In the genomic region with DNA sequence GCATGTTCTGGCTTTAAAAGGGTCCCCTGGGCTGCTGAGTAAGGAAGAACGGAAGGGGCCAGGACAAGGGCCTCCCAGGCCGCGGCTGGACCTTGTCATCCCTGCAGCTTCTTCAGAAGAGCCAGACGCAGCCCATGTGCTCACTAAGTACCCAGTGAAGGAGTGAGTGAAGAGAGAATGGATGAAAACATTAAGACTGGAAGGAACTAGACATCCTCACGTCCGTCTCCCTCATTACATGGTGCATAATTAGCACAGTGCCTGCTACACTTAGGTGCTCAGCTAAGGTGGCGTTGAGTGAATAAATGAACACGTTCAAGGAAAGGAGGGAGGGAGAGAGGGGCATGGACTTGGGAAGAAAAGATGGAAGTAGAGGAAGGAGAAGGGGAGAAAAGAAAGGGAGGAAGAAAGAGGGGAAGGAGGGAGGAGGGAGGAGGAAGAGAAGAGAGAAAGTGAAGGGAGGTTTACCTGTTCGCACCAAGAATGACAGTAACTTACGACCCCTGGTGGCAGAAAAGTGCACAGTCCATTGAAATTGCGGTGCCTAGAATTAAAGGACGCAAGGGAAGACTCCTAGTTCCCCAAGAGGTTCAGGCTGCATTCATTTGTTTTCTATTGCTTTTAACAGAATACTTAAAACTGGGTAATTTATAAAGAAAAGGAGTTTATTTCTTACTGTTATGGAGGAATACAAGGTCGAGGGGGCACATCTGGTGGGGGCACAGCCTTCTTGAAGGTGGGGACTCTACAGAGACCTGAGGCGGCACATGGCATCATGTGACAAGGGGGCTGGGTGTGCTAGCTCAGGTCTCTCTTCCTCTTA, we compare ENCODE assay signal across 8 cellular contexts. TPM values are rescaled to one million over a fixed set of nuclear protein-coding genes. Genes with fewer than 3 reads are reported as not detected.
A peak's percentile ranks its signal among the peaks of the same experiment; 100 is the strongest.
DNase-seq lines count a peak whose midpoint lies in the region; ATAC-seq and TF ChIP-seq lines count a peak whose summit lies in the region.

No MANE protein-coding gene starts in this region.

- H3K4me3 ChIP-seq in RWPE2 (ENCODE audit: severe bottlenecking) (no peak overlapping the region), psoas muscle (no peak overlapping the region)

- H3K36me3 ChIP-seq in RWPE2 (ENCODE audit: low read depth) (peaks cover 36% of the 10 kb centered on the region), psoas muscle (ENCODE audit: insufficient read depth in 1 of 2, low read depth in 1 of 2) (peaks cover 0 to 10% of the 10 kb centered on the region in 2 donors)

- ATAC-seq in RWPE2 (ENCODE audit: low read depth): no peak
- ATAC-seq in psoas muscle: peak in 1 of 4 donors; percentile 52
- no peak for ATAC-seq in GM19023 (IDR thresholded peaks at IDR 0.05; ENCODE audit: unreplicated experiment)

- no peak overlapping the region for H3K27ac ChIP-seq in RWPE2 (ENCODE audit: poor library complexity, severe bottlenecking)
- H3K27ac ChIP-seq in psoas muscle: no peak overlapping the region

- intact Hi-C loops in psoas muscle (cut with DNase I): no loop called here

- no peaks in the 10 kb centered on the region for H3K27me3 ChIP-seq in RWPE2 (ENCODE audit: insufficient read depth, poor library complexity, severe bottlenecking)
- no peaks in the 10 kb centered on the region for H3K27me3 ChIP-seq in psoas muscle (ENCODE audit: insufficient read depth in 3 of 3, low read length in 2 of 3)

- WGBS in psoas muscle, 3 donors: 55 to 59% (median 58%) methylated on average over 14 of the region's 14 CpGs

- H3K9me3 ChIP-seq in RWPE2 (ENCODE audit: severe bottlenecking) (no peaks in the 10 kb centered on the region), psoas muscle (no peaks in the 10 kb centered on the region)

- TF ChIP-seq CTCF in RWPE2 (IDR thresholded peaks at IDR 0.05; ENCODE audit: poor library complexity, severe bottlenecking) (peak; percentile 99), psoas muscle (IDR thresholded peaks at IDR 0.05) (peak; percentile 59)

- H3K4me1 ChIP-seq in RWPE2 (ENCODE audit: insufficient read depth, poor library complexity, severe bottlenecking) (peaks cover 15% of the 10 kb centered on the region), psoas muscle (peaks cover 29% of the 10 kb centered on the region)

- DNase-seq in DMS 273 (lab: John Stamatoyannopoulos, UW; ENCODE audit: unreplicated experiment): peak; percentile 86
- DNase-seq in LHCN-M2 (ENCODE audit: low read depth): peak; percentile 37
- DNase-seq in RWPE2 (ENCODE audit: low spot score): no peak
- DNase-seq in activated effector memory CD4-positive, alpha-beta T cell treated with Interleukin-2 at 50 U/mL for 16 hours: peak; percentile 44
- peak; percentile 56 for DNase-seq in glomerular visceral epithelial cell (ENCODE audit: extremely low spot score)
- no peak for DNase-seq in psoas muscle
- no peak for DNase-seq in OCI-M2 (lab: John Stamatoyannopoulos, UW; ENCODE audit: unreplicated experiment)

RNA-seq across cellular contexts. Expression of a gene that starts 8.0 kb away (rescaled TPM):
- total RNA-seq in LHCN-M2 (2014; rRNA removed) (26.8 and 29.7 TPM in 2 replicates), psoas muscle (10 to 100 TPM in 2 of 4 donors, 1 to 10 TPM in 2; 5.8 to 10.7 (median 9.6) TPM)
- 8.0 TPM for polyA plus RNA-seq in LHCN-M2 (2012)
- 10 to 100 TPM in 1 of 3 donors, 1 to 10 TPM in 2; 7.0 to 12.9 (median 9.3) TPM for polyA plus RNA-seq in psoas muscle

RNA-seq across cellular contexts. Expression of a gene that starts 28.2 kb away (rescaled TPM):
- total RNA-seq in LHCN-M2 (2014; rRNA removed): 21.0 and 31.0 TPM in 2 replicates
- 12.1 TPM for polyA plus RNA-seq in LHCN-M2 (2012)
- 1 to 10 TPM in 3 of 4 donors, under 1 TPM in 1; 0.40 to 1.7 (median 1.3) TPM for total RNA-seq in psoas muscle
- polyA plus RNA-seq in psoas muscle: 1 to 10 TPM in 1 of 3 donors, under 1 TPM in 2; 0.61 to 1.3 (median 0.84) TPM

RNA-seq across cellular contexts. Expression of a gene that starts 30.0 kb away (rescaled TPM):
- 0.17 TPM in 1 of 2 replicates, not detected in the other for total RNA-seq in LHCN-M2 (2014; rRNA removed)
- 0.05 TPM for polyA plus RNA-seq in LHCN-M2 (2012)
- under 1 TPM; 0.13 to 0.38 (median 0.23) TPM for total RNA-seq in psoas muscle
- polyA plus RNA-seq in psoas muscle: under 1 TPM; 0.04 to 0.32 (median 0.06) TPM

Comparison
In these comparisons a context has a peak if more than half of its experiments do, and no peak if none do; other contexts are left out.
1. DNase-seq: peak in DMS 273 (single experiment), LHCN-M2 (single experiment), activated effector memory CD4-positive, alpha-beta T cell treated with Interleukin-2 at 50 U/mL for 16 hours (single experiment) and glomerular visceral epithelial cell (single experiment); none in RWPE2 (single experiment), psoas muscle (0 of 2) and OCI-M2 (single experiment).